11 cellular contexts compared by ENCODE assay signal in genomic region chr1:149635290-149635899, GRCh38. TPM values are rescaled to one million over a fixed set of nuclear protein-coding genes. Genes with fewer than 3 reads are reported as not detected.
DNase-seq lines count a peak whose midpoint lies in the region; ATAC-seq, FAIRE-seq and TF ChIP-seq lines count a peak whose summit lies in the region.
"Not testable (repeated sequence)": the region's sequence is repeated elsewhere in the genome, so short reads cannot be mapped to it uniquely, and the experiment has no call there.
"Had no signal": no experiment of that assay in that cellular context is flagged by ENCODE, and none has a peak within 500 bp of the region (broad histone marks: within the 10 kb centered on the region; RNA-seq: fewer than 3 reads in every experiment).

No MANE protein-coding gene starts in this region.

- not testable (repeated sequence) for H3K27me3 ChIP-seq in HL-60 (ENCODE audit: insufficient read depth, poor library complexity, severe bottlenecking); gastroesophageal sphincter

- H3K9me3 Mint-ChIP-seq in T-cell; activated naive CD8-positive, alpha-beta T cell treated with anti-CD3 and anti-CD28 coated beads, Interleukin-2, amount 10 ng/mL, durations not matched to agents 7 days and 5 days; neural crest cell: not testable (repeated sequence)

- not testable (repeated sequence) for FAIRE-seq in A549 (lab: Jason Lieb, UNC)

- not testable (repeated sequence) for H3K27me3 Mint-ChIP-seq in T-cell; activated naive CD8-positive, alpha-beta T cell treated with anti-CD3 and anti-CD28 coated beads, Interleukin-2, amount 10 ng/mL, durations not matched to agents 7 days and 5 days; neural crest cell (ENCODE audit: low read depth)

- DNase-seq in A549 (ENCODE audit: low read depth in 1 of 2, low spot score in 1 of 2); activated naive CD8-positive, alpha-beta T cell treated with anti-CD3 and anti-CD28 coated beads, Interleukin-2, amount 10 ng/mL, durations not matched to agents 7 days and 5 days; neural crest cell (ENCODE audit: low read depth, low spot score): not testable (repeated sequence)
- DNase-seq in HL-60 (ENCODE audit: low read depth in 1 of 2, low spot score in 1 of 2) = peak in 1 of 2 experiments; percentile 21
- peak in 18 of 34 experiments; percentile 8 to 49 (median 24) for DNase-seq in T-cell
- peak; percentile 55 for DNase-seq in activated CD8-positive, alpha-beta memory T cell treated with anti-CD3 and anti-CD28 coated beads, Interleukin-2, amount 50 U/mL, for 1 hour (ENCODE audit: extremely low read depth)
- peak; percentile 35 for DNase-seq in stimulated activated naive CD8-positive, alpha-beta T cell treated with anti-CD3 and anti-CD28 coated beads, Interleukin-15, Interleukin-2, amounts not matched to agents 100 U/mL and 50 U/mL, for 24 hours

- H3K36me3 Mint-ChIP-seq in T-cell; activated naive CD8-positive, alpha-beta T cell treated with anti-CD3 and anti-CD28 coated beads, Interleukin-2, amount 10 ng/mL, durations not matched to agents 7 days and 5 days; neural crest cell (ENCODE audit: low read depth): not testable (repeated sequence)

- peak overlapping the region; percentile 56 for H3K4me2 ChIP-seq in A549

- H3K4me1 ChIP-seq in A549, gastroesophageal sphincter: not testable (repeated sequence)

- TF ChIP-seq CTCF in A549 (IDR thresholded peaks at IDR 0.05); HL-60 (IDR thresholded peaks at IDR 0.05; ENCODE audit: insufficient read depth, low read length); gastroesophageal sphincter (IDR thresholded peaks at IDR 0.05); neural crest cell (conservative IDR thresholded peaks at IDR 0.05): not testable (repeated sequence)

- H3K4me3 ChIP-seq in A549; HL-60 (replicated peaks; ENCODE audit: insufficient read depth, low read length); gastroesophageal sphincter: not testable (repeated sequence)

- H3K9me3 ChIP-seq in A549, gastroesophageal sphincter: not testable (repeated sequence)

- peak overlapping the region; percentile 100 for H3K27ac Mint-ChIP-seq in T-cell
- peak overlapping the region; percentile 99 for H3K27ac Mint-ChIP-seq in activated naive CD8-positive, alpha-beta T cell treated with anti-CD3 and anti-CD28 coated beads, Interleukin-2, amount 10 ng/mL, durations not matched to agents 7 days and 5 days
- H3K27ac Mint-ChIP-seq in neural crest cell (ENCODE audit: unreplicated experiment) = peak overlapping the region; percentile 50

- H3K27ac ChIP-seq in A549 = not testable (repeated sequence)
- peak overlapping the region; percentile 99 for H3K27ac ChIP-seq in HL-60 (replicated peaks)
- H3K27ac ChIP-seq in gastroesophageal sphincter = peak overlapping the region; percentile 83 to 90 (median 88)

- 53% methylated on average over 10 of the region's 10 CpGs for WGBS in A549 (ENCODE audit: missing lambda C conversion rate)
- WGBS in gastroesophageal sphincter (ENCODE audit: low coverage in 1 of 2), 2 donors = 35% methylated on average over 2 of the region's 10 CpGs; no CpG with 5 or more reads in 1 of the 2 donors

- not testable (repeated sequence) for TF ChIP-seq EP300 in A549 (IDR thresholded peaks at IDR 0.05); gastroesophageal sphincter (IDR thresholded peaks at IDR 0.05)

- not testable (repeated sequence) for TF ChIP-seq RAD21 in A549 (conservative IDR thresholded peaks at IDR 0.05 in 1 of 2, IDR thresholded peaks at IDR 0.05 in 1 of 2)

- CTCF ChIA-PET in A549 (lab: Yijun Ruan, JAX); T-cell (lab: Charles Lee): not testable (repeated sequence)

- H3K4me3 Mint-ChIP-seq in T-cell = peak overlapping the region; percentile 76 to 97 (median 97)
- peak overlapping the region; percentile 93 for H3K4me3 Mint-ChIP-seq in activated naive CD8-positive, alpha-beta T cell treated with anti-CD3 and anti-CD28 coated beads, Interleukin-2, amount 10 ng/mL, durations not matched to agents 7 days and 5 days
- not testable (repeated sequence) for H3K4me3 Mint-ChIP-seq in neural crest cell

- TF ChIP-seq POLR2A in A549 (IDR thresholded peaks at IDR 0.05; ENCODE audit: low read length); gastroesophageal sphincter (IDR thresholded peaks at IDR 0.05): not testable (repeated sequence)

- POLR2A ChIA-PET in A549 (lab: Yijun Ruan, JAX); T-cell (lab: Charles Lee): not testable (repeated sequence)
- POLR2A ChIA-PET in activated naive CD8-positive, alpha-beta T cell treated with anti-CD3 and anti-CD28 coated beads, Interleukin-2, amount 10 ng/mL, durations not matched to agents 7 days and 5 days (lab: Charles Lee) = interaction anchor here (1.2 kb wide), 1 partner anchor 210 kb away, joined by 3 read pairs; no protein-coding TSS in a partner anchor

- ATAC-seq in A549; T-cell (replicated peaks in 1 of 4); activated naive CD8-positive, alpha-beta T cell treated with anti-CD3 and anti-CD28 coated beads, Interleukin-2, amount 10 ng/mL, durations not matched to agents 7 days and 5 days (ENCODE audit: low read depth); gastroesophageal sphincter; stimulated activated naive CD8-positive, alpha-beta T cell treated with anti-CD3 and anti-CD28 coated beads, Interleukin-15, Interleukin-2, amounts not matched to agents 100 U/mL and 50 U/mL, for 24 hours: not testable (repeated sequence)

- H3K36me3 ChIP-seq in gastroesophageal sphincter = not testable (repeated sequence)

- H3K4me1 Mint-ChIP-seq in T-cell = peaks cover 27 to 47% (median 36%) of the 10 kb centered on the region in 3 donors
- H3K4me1 Mint-ChIP-seq in activated naive CD8-positive, alpha-beta T cell treated with anti-CD3 and anti-CD28 coated beads, Interleukin-2, amount 10 ng/mL, durations not matched to agents 7 days and 5 days = peaks cover 19% of the 10 kb centered on the region
- peaks cover 22% of the 10 kb centered on the region for H3K4me1 Mint-ChIP-seq in neural crest cell

RNA-seq across cellular contexts. Expression of gene PPIAL4C, which starts 51.7 kb away (rescaled TPM):
- not detected in 2 replicates for polyA plus RNA-seq in A549 (2011; rRNA removed)
- not detected in 2 replicates for polyA plus RNA-seq in A549 (2012; cell fraction: cytosol; rRNA removed)
- not detected in 2 replicates for polyA plus RNA-seq in A549 (2012; cell fraction: nucleus; rRNA removed)
- polyA plus RNA-seq in A549 (2017; fragmentation: RNase III; extraction: RNeasy Plus Mini Kit Qiagen cat#74134 plus additional on column Dnase treatment) = not detected in 3 replicates
- not detected in 2 replicates for polyA minus RNA-seq in A549 (2011; rRNA and poly(A)+ RNA removed)
- total RNA-seq in T-cell = 1 to 10 TPM in 3 of 5 donors, not detected in 2; 1.0 to 4.0 (median 1.4) TPM
- total RNA-seq in activated naive CD8-positive, alpha-beta T cell treated with anti-CD3 and anti-CD28 coated beads, Interleukin-2, amount 10 ng/mL, durations not matched to agents 7 days and 5 days = 1 to 10 TPM; 1.2 to 3.9 TPM
- not detected for total RNA-seq in gastroesophageal sphincter
- not detected in 2 replicates for total RNA-seq in neural crest cell
- total RNA-seq: A172, dermis blood vessel endothelial cell, left ventricle myocardium superior had no signal

Comparison
In these comparisons a context has a peak if more than half of its experiments do, and no peak if none do; other contexts are left out.
1. H3K27ac Mint-ChIP-seq: peak in every context shown above with its lines; median percentile 100 in T-cell; 99 in activated naive CD8-positive, alpha-beta T cell treated with anti-CD3 and anti-CD28 coated beads, Interleukin-2, amount 10 ng/mL, durations not matched to agents 7 days and 5 days; 50 in neural crest cell.